8 cellular contexts compared by ENCODE assay signal in genomic region chr21:16419188-16419874, GRCh38.
DNase-seq lines count a peak whose midpoint lies in the region; ATAC-seq, FAIRE-seq and TF ChIP-seq lines count a peak whose summit lies in the region.

No MANE protein-coding gene starts in this region.

- no peak overlapping the region for H2BK12ac ChIP-seq in trophoblast cell (ENCODE audit: low read length)

- H3K14ac ChIP-seq in trophoblast cell (ENCODE audit: low read length), result no peak overlapping the region

- intact Hi-C loops in activated CD4-positive, alpha-beta T cell treated with anti-CD3 and anti-CD28 coated beads, Interleukin-2, amount 10 ng/mL, durations not matched to agents 24 days and 14 days (cut with micrococcal nuclease), result no loop called here

- H4K8ac ChIP-seq in trophoblast cell (ENCODE audit: low read depth, low read length), result no peak overlapping the region

- no peaks in the 10 kb centered on the region for H3K4me1 Mint-ChIP-seq in activated CD4-positive, alpha-beta T cell treated with anti-CD3 and anti-CD28 coated beads, Interleukin-2, amount 10 ng/mL, durations not matched to agents 24 days and 14 days

- no peak overlapping the region for H2BK120ac ChIP-seq in trophoblast cell (ENCODE audit: insufficient read depth, low read length, poor library complexity)

- H4K12ac ChIP-seq in trophoblast cell (ENCODE audit: low read depth, low read length), result no peak overlapping the region

- H3K36me3 ChIP-seq in small intestine (ENCODE audit: control insufficient read depth in 2 of 2, insufficient read depth in 2 of 2, low read length in 2 of 2) (no peaks in the 10 kb centered on the region), trophoblast cell (ENCODE audit: control insufficient read depth in 1 of 2, insufficient read depth in 2 of 2, low read length in 2 of 2) (no peaks in the 10 kb centered on the region)

- 19 to 36% (median 30%) methylated on average over 13 of the region's 13 CpGs for WGBS in small intestine, 3 donors
- WGBS in trophoblast cell (ENCODE audit: extremely low coverage, insufficient coverage, insufficient read length), result no CpG with 5 or more reads among the region's 13 CpGs

- H3K9me3 ChIP-seq in small intestine (ENCODE audit: control insufficient read depth, low read depth) (peaks cover 2% of the 10 kb centered on the region), trophoblast cell (ENCODE audit: insufficient read depth, low read depth, low read length) (no peaks in the 10 kb centered on the region)

- no peak overlapping the region for H4K91ac ChIP-seq in trophoblast cell (ENCODE audit: low read depth, low read length)

- no peaks in the 10 kb centered on the region for H3K79me2 ChIP-seq in trophoblast cell (ENCODE audit: control insufficient read depth, insufficient read depth, low read length, poor library complexity)

- H3K27me3 ChIP-seq in small intestine (ENCODE audit: control insufficient read depth in 2 of 2, insufficient read depth in 2 of 2, low read length in 2 of 2), result no peaks in the 10 kb centered on the region
- H3K27me3 ChIP-seq in trophoblast cell (ENCODE audit: insufficient read depth, low read length), result no peaks in the 10 kb centered on the region

- TF ChIP-seq CTCF in HFF-Myc (IDR thresholded peaks at IDR 0.05; ENCODE audit: low read depth, low read length, missing control alignments), result no peak

- no peak overlapping the region for H3K4ac ChIP-seq in trophoblast cell (ENCODE audit: low read depth, low read length)

- no peaks in the 10 kb centered on the region for H3K9me3 Mint-ChIP-seq in activated CD4-positive, alpha-beta T cell treated with anti-CD3 and anti-CD28 coated beads, Interleukin-2, amount 10 ng/mL, durations not matched to agents 24 days and 14 days

- no peaks in the 10 kb centered on the region for H3K27me3 Mint-ChIP-seq in activated CD4-positive, alpha-beta T cell treated with anti-CD3 and anti-CD28 coated beads, Interleukin-2, amount 10 ng/mL, durations not matched to agents 24 days and 14 days

- H3K4me3 Mint-ChIP-seq in activated CD4-positive, alpha-beta T cell treated with anti-CD3 and anti-CD28 coated beads, Interleukin-2, amount 10 ng/mL, durations not matched to agents 24 days and 14 days, result no peak overlapping the region

- H3K27ac Mint-ChIP-seq in activated CD4-positive, alpha-beta T cell treated with anti-CD3 and anti-CD28 coated beads, Interleukin-2, amount 10 ng/mL, durations not matched to agents 24 days and 14 days, result no peak overlapping the region

- no peaks in the 10 kb centered on the region for H3K79me1 ChIP-seq in trophoblast cell (ENCODE audit: low read length)

- H3K18ac ChIP-seq in trophoblast cell (ENCODE audit: low read length), result no peak overlapping the region

- H2AK5ac ChIP-seq in trophoblast cell (ENCODE audit: low read length), result no peak overlapping the region

- no peak overlapping the region for H3K4me2 ChIP-seq in trophoblast cell (ENCODE audit: low read length)

- H3K4me3 ChIP-seq in HFF-Myc (replicated peaks; ENCODE audit: low read depth, low read length), result no peak overlapping the region
- H3K4me3 ChIP-seq in small intestine (ENCODE audit: low read depth in 1 of 2, low read length in 2 of 2), result no peak overlapping the region
- no peak overlapping the region for H3K4me3 ChIP-seq in trophoblast cell (ENCODE audit: low read depth, low read length)

- no peak overlapping the region for H3K23ac ChIP-seq in trophoblast cell (ENCODE audit: low read length)

- FAIRE-seq in small intestine (lab: Jason Lieb, UNC), result no peak

- H3K9ac ChIP-seq in trophoblast cell (ENCODE audit: low read length), result no peak overlapping the region

- DNase-seq in HFF-Myc (ENCODE audit: extremely low read depth, low read depth) (peak; percentile 79), amygdala (lab: John Stamatoyannopoulos, UW) (peak in 47 of 56 donors; percentile 1 to 64 (median 33)), hypothalamus (lab: John Stamatoyannopoulos, UW) (peak in 41 of 51 donors; percentile 5 to 69 (median 25)), small intestine (peak; percentile 0), trophoblast cell (no peak)
- no peak for DNase-seq in activated CD4-positive, alpha-beta T cell treated with anti-CD3 and anti-CD28 coated beads, Interleukin-2, amount 10 ng/mL, durations not matched to agents 24 days and 14 days

- no peak overlapping the region for H3K27ac ChIP-seq in small intestine (ENCODE audit: low read depth in 1 of 2, low read length in 1 of 2)
- no peak overlapping the region for H3K27ac ChIP-seq in trophoblast cell (ENCODE audit: low read depth, low read length)

- no peak for ATAC-seq in GM21381 (IDR thresholded peaks at IDR 0.05; ENCODE audit: unreplicated experiment)
- ATAC-seq in GM18870 (IDR thresholded peaks at IDR 0.05; ENCODE audit: unreplicated experiment), result no peak

- H2BK5ac ChIP-seq in trophoblast cell (ENCODE audit: low read depth, low read length, poor library complexity), result no peak overlapping the region

- no peaks in the 10 kb centered on the region for H3K4me1 ChIP-seq in small intestine (ENCODE audit: control insufficient read depth in 2 of 2, insufficient read depth in 1 of 2, low read depth in 1 of 2, low read length in 1 of 2)
- H3K4me1 ChIP-seq in trophoblast cell (ENCODE audit: control insufficient read depth in 1 of 2, insufficient read depth in 2 of 2, low read length in 2 of 2), result no peaks in the 10 kb centered on the region

- no peaks in the 10 kb centered on the region for H3K36me3 Mint-ChIP-seq in activated CD4-positive, alpha-beta T cell treated with anti-CD3 and anti-CD28 coated beads, Interleukin-2, amount 10 ng/mL, durations not matched to agents 24 days and 14 days (ENCODE audit: low read depth)

- H2AFZ ChIP-seq in trophoblast cell (ENCODE audit: insufficient read depth, low read length, poor library complexity), result no peak overlapping the region

Comparison
In these comparisons a context has a peak if more than half of its experiments do, and no peak if none do; other contexts are left out.
1. DNase-seq: peak in HFF-Myc (single experiment), amygdala (47 of 56), hypothalamus (41 of 51) and small intestine (single experiment); none in trophoblast cell (0 of 2) and activated CD4-positive, alpha-beta T cell treated with anti-CD3 and anti-CD28 coated beads, Interleukin-2, amount 10 ng/mL, durations not matched to agents 24 days and 14 days (single experiment).